In genomic region chr2:101982630-101983029, GRCh38 we compare ENCODE assay signal across 25 cellular contexts. TPM values are rescaled to one million over a fixed set of nuclear protein-coding genes. Genes with fewer than 3 reads are reported as not detected.
DNase-seq lines count a peak whose midpoint lies in the region; ATAC-seq, FAIRE-seq and TF ChIP-seq lines count a peak whose summit lies in the region.
"Had no signal": no experiment of that assay in that cellular context is flagged by ENCODE, and none has a peak within 500 bp of the region (broad histone marks: within the 10 kb centered on the region; RNA-seq: fewer than 3 reads in every experiment).

No MANE protein-coding gene starts in this region.

- FAIRE-seq in kidney (lab: Jason Lieb, UNC), result no peak

- peaks cover 47% of the 10 kb centered on the region for H3K4me1 ChIP-seq in PC-3 (ENCODE audit: insufficient read depth, low read length)
- H3K4me1 ChIP-seq in kidney (ENCODE audit: control insufficient read depth in 1 of 2, insufficient read depth in 1 of 2, low read depth in 1 of 2, low read length in 2 of 2), result peaks cover 23 to 29% of the 10 kb centered on the region in 2 donors
- H3K4me1 ChIP-seq in thymus (ENCODE audit: control insufficient read depth, insufficient read depth, low read length), result peaks cover 7% of the 10 kb centered on the region
- H3K4me1 ChIP-seq in left lung, result no peaks in the 10 kb centered on the region
- H3K4me1 ChIP-seq in mesendoderm (ENCODE audit: control insufficient read depth, low read depth, low read length), result no peaks in the 10 kb centered on the region

- no peaks in the 10 kb centered on the region for H4K20me1 ChIP-seq in PC-3 (ENCODE audit: low read length)

- H2BK15ac ChIP-seq in mesendoderm (replicated peaks; ENCODE audit: low read depth), result no peak overlapping the region

- peaks cover 19% of the 10 kb centered on the region for H3K36me3 Mint-ChIP-seq in dendritic cell treated with granulocyte-macrophage colony-stimulating factor and Interleukin-4, amounts not matched to agents 40 ng/mL and 50 ng/mL, for 4 days (ENCODE audit: low read depth)
- H3K36me3 Mint-ChIP-seq: CD4-positive, alpha-beta memory T cell had no signal

- CTCF ChIA-PET in PC-3 (lab: Charles Lee), result no interaction called here

- no peak overlapping the region for H3K4me3 ChIP-seq in PC-3 (ENCODE audit: low read length)
- no peak overlapping the region for H3K4me3 ChIP-seq in kidney (ENCODE audit: low read length in 2 of 2)
- no peak overlapping the region for H3K4me3 ChIP-seq in thymus (ENCODE audit: low read length)
- no peak overlapping the region for H3K4me3 ChIP-seq in left lung
- no peak overlapping the region for H3K4me3 ChIP-seq in mesendoderm (ENCODE audit: low read length)
- H3K4me3 ChIP-seq: GM12878, GM23248 had no signal

- no peak overlapping the region for H4K8ac ChIP-seq in mesendoderm (ENCODE audit: low read depth, low read length)

- H3K79me2 ChIP-seq in PC-3 (ENCODE audit: low read length) (no peaks in the 10 kb centered on the region), mesendoderm (ENCODE audit: control insufficient read depth, insufficient read depth, low read length) (no peaks in the 10 kb centered on the region)

- intact Hi-C loops in PC-3 (cut with micrococcal nuclease) (loop anchor here (1.0 to 5.0 kb wide), 2 partner anchors 34 to 80 kb away; no protein-coding TSS in a partner anchor), kidney (cut with DNase I) (no loop called here), left lung (cut with DNase I) (no loop called here)
- intact Hi-C loops in dendritic cell treated with granulocyte-macrophage colony-stimulating factor and Interleukin-4, amounts not matched to agents 40 ng/mL and 50 ng/mL, for 4 days (cut with micrococcal nuclease), result no loop called here

- no TSS peak for BruUV-seq in PC-3 (replicated peaks; lab: Mats Ljungman, UMichigan)

- H3K18ac ChIP-seq in mesendoderm (ENCODE audit: low read length), result no peak overlapping the region

- H2BK5ac ChIP-seq in mesendoderm (ENCODE audit: low read length), result no peak overlapping the region

- no peak for ATAC-seq in PC-3
- ATAC-seq in left lung, result no peak
- ATAC-seq: GM12878, Right ventricle myocardium inferior had no signal

- no peak overlapping the region for H2BK120ac ChIP-seq in mesendoderm (ENCODE audit: low read depth, low read length)

- TF ChIP-seq CTCF in PC-3 (conservative IDR thresholded peaks at IDR 0.05; ENCODE audit: low read depth, low read length) (no peak), kidney (IDR thresholded peaks at IDR 0.05; ENCODE audit: borderline replicate concordance, extremely low read depth, insufficient read depth) (no peak), left lung (IDR thresholded peaks at IDR 0.05) (no peak)

- DNase-seq in PC-3 (no peak), kidney (no peak), iPS-NIHi7 (ENCODE audit: extremely low spot score) (no peak), left lung (no peak), mesendoderm (no peak)
- DNase-seq: Caco-2; CD4-positive, alpha-beta memory T cell; DMS 273 treated with DMSO at 0.1 percent for 48 hours; DMS79 treated with DMSO at 0.1 percent for 48 hours; GM23248; H9; HFFc6; KG1; NCI-H1092; NCI-H146; NCI-H2029; NCI-H2227 treated with DMSO at 0.1 percent for 48 hours; NCI-H510A treated with DMSO at 0.1 percent for 48 hours; NCI-H748 treated with DMSO at 0.1 percent for 48 hours had no signal

- 96% methylated on average over 8 of the region's 8 CpGs for WGBS in thymus
- WGBS in mesendoderm (ENCODE audit: extremely low coverage, insufficient coverage, low lambda C conversion rate), result no CpG with 5 or more reads among the region's 8 CpGs

- H3K56ac ChIP-seq in mesendoderm (ENCODE audit: low read length), result no peak overlapping the region

- H3F3A ChIP-seq in PC-3 (ENCODE audit: low read length, unreplicated experiment), result no peaks in the 10 kb centered on the region

- H3K4me1 Mint-ChIP-seq in dendritic cell treated with granulocyte-macrophage colony-stimulating factor and Interleukin-4, amounts not matched to agents 40 ng/mL and 50 ng/mL, for 4 days (ENCODE audit: low read depth), result peaks cover 38% of the 10 kb centered on the region

- H3K27ac Mint-ChIP-seq in dendritic cell treated with granulocyte-macrophage colony-stimulating factor and Interleukin-4, amounts not matched to agents 40 ng/mL and 50 ng/mL, for 4 days, result peak overlapping the region; percentile 9
- H3K27ac Mint-ChIP-seq: H9, HFFc6 had no signal

- no peak overlapping the region for H3K4ac ChIP-seq in mesendoderm (ENCODE audit: low read depth, low read length)

- no peaks in the 10 kb centered on the region for H3K27me3 Mint-ChIP-seq in dendritic cell treated with granulocyte-macrophage colony-stimulating factor and Interleukin-4, amounts not matched to agents 40 ng/mL and 50 ng/mL, for 4 days

- H3K36me3 ChIP-seq in PC-3 (ENCODE audit: low read depth, low read length), result no peaks in the 10 kb centered on the region
- H3K36me3 ChIP-seq in kidney (ENCODE audit: control insufficient read depth in 1 of 2, insufficient read depth in 2 of 2, low read length in 2 of 2), result no peaks in the 10 kb centered on the region
- H3K36me3 ChIP-seq in thymus (ENCODE audit: control insufficient read depth, insufficient read depth), result no peaks in the 10 kb centered on the region
- H3K36me3 ChIP-seq in left lung, result no peaks in the 10 kb centered on the region
- H3K36me3 ChIP-seq in mesendoderm (ENCODE audit: control insufficient read depth, insufficient read depth, low read length), result no peaks in the 10 kb centered on the region

- H2AFZ ChIP-seq in PC-3 (ENCODE audit: low read length), result no peak overlapping the region
- H2AFZ ChIP-seq: GM23248 had no signal

- POLR2A ChIA-PET in PC-3 (lab: Charles Lee; ENCODE audit: unreplicated experiment), result no interaction called here

- peak overlapping the region; percentile 98; the same call in 1 of the 2 replicates for H3K27ac ChIP-seq in PC-3 (ENCODE audit: low read length)
- peak overlapping the region; percentile 73 to 82 for H3K27ac ChIP-seq in kidney (ENCODE audit: low read depth in 2 of 2, low read length in 2 of 2)
- peak overlapping the region; percentile 67 for H3K27ac ChIP-seq in thymus (ENCODE audit: low read depth)
- no peak overlapping the region for H3K27ac ChIP-seq in left lung
- no peak overlapping the region for H3K27ac ChIP-seq in mesendoderm (ENCODE audit: low read depth, low read length)
- H3K27ac ChIP-seq: GM23248, HL-60 had no signal

- H4K5ac ChIP-seq in mesendoderm (ENCODE audit: low read length), result no peak overlapping the region

- no peaks in the 10 kb centered on the region for H3K79me1 ChIP-seq in mesendoderm (ENCODE audit: low read length)

- H2AK5ac ChIP-seq in mesendoderm (ENCODE audit: low read length), result no peak overlapping the region

- H3K27me3 ChIP-seq in PC-3 (ENCODE audit: low read length) (no peaks in the 10 kb centered on the region), thymus (ENCODE audit: control insufficient read depth, insufficient read depth) (no peaks in the 10 kb centered on the region), left lung (no peaks in the 10 kb centered on the region), mesendoderm (ENCODE audit: insufficient read depth, low read length, poor library complexity) (no peaks in the 10 kb centered on the region)

- H3K4me2 ChIP-seq in PC-3 (ENCODE audit: low read length) (no peak overlapping the region), mesendoderm (ENCODE audit: low read length) (no peak overlapping the region)

- H3K9ac ChIP-seq in PC-3 (ENCODE audit: low read length), result no peak overlapping the region
- H3K9ac ChIP-seq in kidney (ENCODE audit: low read length in 2 of 2), result no peak overlapping the region
- no peak overlapping the region for H3K9ac ChIP-seq in mesendoderm (ENCODE audit: low read length)
- H3K9ac ChIP-seq: GM23248 had no signal

- H3K9me3 Mint-ChIP-seq in dendritic cell treated with granulocyte-macrophage colony-stimulating factor and Interleukin-4, amounts not matched to agents 40 ng/mL and 50 ng/mL, for 4 days, result no peaks in the 10 kb centered on the region
- H3K9me3 Mint-ChIP-seq: CD4-positive, alpha-beta memory T cell; H9; HFFc6 had no signal

- H3K9me2 ChIP-seq in PC-3 (replicated peaks; ENCODE audit: low read length), result no peaks in the 10 kb centered on the region

- no peaks in the 10 kb centered on the region for H3K9me3 ChIP-seq in PC-3 (ENCODE audit: low read length)
- H3K9me3 ChIP-seq in kidney (ENCODE audit: control insufficient read depth in 1 of 2, low read length in 2 of 2), result no peaks in the 10 kb centered on the region
- H3K9me3 ChIP-seq in thymus (ENCODE audit: control insufficient read depth), result peaks cover 1% of the 10 kb centered on the region
- no peaks in the 10 kb centered on the region for H3K9me3 ChIP-seq in left lung
- H3K9me3 ChIP-seq: Caco-2 had no signal

- H3K23ac ChIP-seq in mesendoderm (ENCODE audit: low read length), result no peak overlapping the region

- H3K4me3 Mint-ChIP-seq in dendritic cell treated with granulocyte-macrophage colony-stimulating factor and Interleukin-4, amounts not matched to agents 40 ng/mL and 50 ng/mL, for 4 days, result no peak overlapping the region
- H3K4me3 Mint-ChIP-seq: CD4-positive, alpha-beta memory T cell; H9; HFFc6 had no signal

RNA-seq across cellular contexts. Expression of gene IL1R2, which starts 9.1 kb away (rescaled TPM):
- total RNA-seq in PC-3 (2014; rRNA removed), result 5.6 and 6.0 TPM in 2 replicates
- total RNA-seq in kidney, result 20.0 TPM
- polyA plus RNA-seq in kidney (ENCODE audit: insufficient read depth, low read depth, low replicate concordance), result 11.2 TPM
- polyA plus RNA-seq in thymus, result 67.3 TPM
- 100 to 1,000 TPM in 1 of 2 donors, 1 to 10 TPM in 1; 4.9 to 195 TPM for total RNA-seq in left lung
- 0.11 TPM for polyA plus RNA-seq in mesendoderm (2013, experiment 1 of 2)
- 0.25 TPM for polyA plus RNA-seq in mesendoderm (2013, experiment 2 of 2)
- total RNA-seq: CD4-positive, alpha-beta memory T cell; H9 had no signal
- polyA plus RNA-seq: BJ had no signal

Comparison
In these comparisons a context has a peak if more than half of its experiments do, and no peak if none do; other contexts are left out.
1. H3K27ac ChIP-seq: peak in PC-3 (single experiment), kidney (2 of 2) and thymus (single experiment); none in left lung (0 of 2) and mesendoderm (single experiment).